ENCODE assay signal across 1 cellular context in the genomic region with DNA sequence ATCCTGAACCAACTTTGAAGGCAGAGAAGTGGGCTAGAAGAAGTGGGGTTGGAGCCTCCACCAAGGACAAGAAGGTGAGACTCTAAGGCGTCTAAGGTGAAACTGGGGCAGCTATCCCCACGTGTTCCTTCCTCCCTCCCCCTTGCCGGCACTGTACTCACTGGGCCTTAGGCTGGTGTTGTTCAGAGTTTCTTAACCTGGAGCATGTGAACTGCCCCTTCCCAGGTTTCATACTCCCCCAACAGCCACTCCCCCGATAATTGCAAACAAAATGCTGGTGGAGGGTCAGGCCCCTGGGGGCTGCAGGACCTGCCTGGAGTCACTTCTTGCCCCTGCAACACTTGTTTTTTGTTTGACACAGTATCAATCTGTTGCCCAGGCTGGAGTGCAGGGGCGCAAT.
TF ChIP-seq lines count a peak whose summit lies in the region.

No MANE protein-coding gene starts in this region.

TF ChIP-seq in HepG2, 621 proteins besides CTCF, POLR2A, EP300 and RAD21:
- 0 out of 2 replicates have a peak, but pooled peaks have one; percentile 28 for TF ChIP-seq TEAD2 (CRISPR knock-in tag; IDR thresholded peaks at IDR 0.05)
- no peak for TF ChIP-seq NCOA5 (CRISPR knock-in tag; IDR thresholded peaks at IDR 0.05)
